Comparison of ENCODE assay signal across 19 cellular contexts in genomic region chr19:32902448-32902847, GRCh38. TPM values are rescaled to one million over a fixed set of nuclear protein-coding genes. Genes with fewer than 3 reads are reported as not detected.
"Had no signal": no experiment of that assay in that cellular context is flagged by ENCODE, and none has a peak within 500 bp of the region (broad histone marks: within the 10 kb centered on the region; RNA-seq: fewer than 3 reads in every experiment).

No MANE protein-coding gene starts in this region.

- H3K27ac ChIP-seq: prostate gland, right atrium auricular region, suprapubic skin, vagina, WERI-Rb-1 had no signal

- H3K36me3 ChIP-seq: prostate gland had no signal

- H3K9me3 ChIP-seq: prostate gland, suprapubic skin, vagina had no signal

- ATAC-seq: activated CD8-positive, alpha-beta memory T cell treated with anti-CD3 and anti-CD28 coated beads, Interleukin-2, amount 10 ng/mL, durations not matched to agents 7 days and 5 days; natural killer cell treated with Interleukin-12 subunit alpha and Interleukin-12 subunit beta and Interleukin-15 and Interleukin-18, amount 100 ng/mL, for 72 hours; stimulated activated naive CD8-positive, alpha-beta T cell treated with anti-CD3 and anti-CD28 coated beads, Interleukin-15, amount 100 ng/mL, for 72 hours had no signal

- H3K4me3 ChIP-seq: prostate gland, right atrium auricular region, suprapubic skin, vagina had no signal

- DNase-seq: activated CD4-positive, alpha-beta memory T cell treated with anti-CD3 and anti-CD28 coated beads for 36 hours; activated CD8-positive, alpha-beta memory T cell treated with anti-CD3 and anti-CD28 coated beads, Interleukin-2, amount 10 ng/mL, durations not matched to agents 7 days and 5 days; dermis blood vessel endothelial cell; effector memory CD4-positive, alpha-beta T cell; occipital lobe; stimulated activated CD4-positive, alpha-beta T cell treated with anti-CD3 and anti-CD28 coated beads, Interleukin-15, amount 100 ng/mL, for 24 hours; stimulated activated CD4-positive, alpha-beta T cell treated with anti-CD3 and anti-CD28 coated beads, Interleukin-2, amount 100 ng/mL, for 48 hours; stimulated activated naive CD8-positive, alpha-beta T cell treated with anti-CD3 and anti-CD28 coated beads, Interleukin-15, amount 100 ng/mL, for 72 hours; SW 1271; T-helper 2 cell; trophoblast cell; WERI-Rb-1 had no signal

- H3K27me3 ChIP-seq: right atrium auricular region, suprapubic skin, vagina had no signal

- H3K4me1 ChIP-seq: prostate gland, right atrium auricular region, suprapubic skin, vagina had no signal

RNA-seq across cellular contexts. Expression of gene SLC7A9, which starts 32.9 kb away (rescaled TPM):
- total RNA-seq: dermis blood vessel endothelial cell, fibroblast of villous mesenchyme, kidney epithelial cell, right atrium auricular region, vagina had no signal
